Comparison of ENCODE assay signal across 12 cellular contexts in genomic region chr2:26273501-26273900, GRCh38. TPM values are rescaled to one million over a fixed set of nuclear protein-coding genes. Genes with fewer than 3 reads are reported as not detected.
DNase-seq lines count a peak whose midpoint lies in the region; ATAC-seq and TF ChIP-seq lines count a peak whose summit lies in the region.
"Had no signal": no experiment of that assay in that cellular context is flagged by ENCODE, and none has a peak within 500 bp of the region (broad histone marks: within the 10 kb centered on the region; RNA-seq: fewer than 3 reads in every experiment).

No MANE protein-coding gene starts in this region.

- H3K79me1 ChIP-seq in mesendoderm (ENCODE audit: low read length) = no peaks in the 10 kb centered on the region

- no peaks in the 10 kb centered on the region for H3K9me3 ChIP-seq in upper lobe of right lung

- no peak overlapping the region for H2BK15ac ChIP-seq in mesendoderm (replicated peaks; ENCODE audit: low read depth)

- H3K27me3 ChIP-seq in mesendoderm (ENCODE audit: insufficient read depth, low read length, poor library complexity) = no peaks in the 10 kb centered on the region
- H3K27me3 ChIP-seq in upper lobe of right lung = no peaks in the 10 kb centered on the region

- no peak overlapping the region for H3K4ac ChIP-seq in mesendoderm (ENCODE audit: low read depth, low read length)

- DNase-seq in activated naive CD4-positive, alpha-beta T cell treated with anti-CD3 and anti-CD28 coated beads, Interleukin-2, amount 10 ng/mL, durations not matched to agents 7 days and 5 days = no peak
- DNase-seq in activated naive CD4-positive, alpha-beta T cell treated with anti-CD3 and anti-CD28 coated beads, Interleukin-2, amount 50 U/mL, for 72 hours (ENCODE audit: low spot score in 2 of 2) = no peak
- no peak for DNase-seq in coronary artery (ENCODE audit: low spot score)
- DNase-seq in mesendoderm = no peak
- no peak for DNase-seq in upper lobe of right lung
- no peak for DNase-seq in RPMI8226
- no peak for DNase-seq in T-helper 1 cell
- DNase-seq: activated B cell treated with CpG ODN at 0.5 μM for 24 hours; activated T-cell treated with anti-CD3 and anti-CD28 coated beads, Interleukin-2, amount 50 U/mL, for 4 hours; central memory CD4-positive, alpha-beta T cell; foreskin melanocyte had no signal

- H3K36me3 ChIP-seq in mesendoderm (ENCODE audit: control insufficient read depth, insufficient read depth, low read length) (no peaks in the 10 kb centered on the region), upper lobe of right lung (peaks cover 32% of the 10 kb centered on the region)

- peak overlapping the region; percentile 17 for H3K27ac Mint-ChIP-seq in activated naive CD4-positive, alpha-beta T cell treated with anti-CD3 and anti-CD28 coated beads, Interleukin-2, amount 10 ng/mL, durations not matched to agents 7 days and 5 days
- H3K27ac Mint-ChIP-seq in activated naive CD4-positive, alpha-beta T cell treated with anti-CD3 and anti-CD28 coated beads, Interleukin-2, amount 50 U/mL, for 72 hours = no peak overlapping the region
- H3K27ac Mint-ChIP-seq: activated B cell treated with CpG ODN at 0.5 μM for 24 hours had no signal

- H4K8ac ChIP-seq in mesendoderm (ENCODE audit: low read depth, low read length) = peak overlapping the region; percentile 56

- peaks cover 2% of the 10 kb centered on the region for H3K4me1 Mint-ChIP-seq in activated naive CD4-positive, alpha-beta T cell treated with anti-CD3 and anti-CD28 coated beads, Interleukin-2, amount 10 ng/mL, durations not matched to agents 7 days and 5 days

- H3K18ac ChIP-seq in mesendoderm (ENCODE audit: low read length) = no peak overlapping the region

- no peak overlapping the region for H3K4me3 ChIP-seq in coronary artery
- H3K4me3 ChIP-seq in mesendoderm (ENCODE audit: low read length) = no peak overlapping the region
- no peak overlapping the region for H3K4me3 ChIP-seq in upper lobe of right lung

- H3K27ac ChIP-seq in coronary artery (peak overlapping the region; percentile 63 to 92), mesendoderm (ENCODE audit: low read depth, low read length) (no peak overlapping the region), upper lobe of right lung (peak overlapping the region; percentile 63)

- TF ChIP-seq CTCF in coronary artery (IDR thresholded peaks at IDR 0.05) (no peak), upper lobe of right lung (IDR thresholded peaks at IDR 0.05) (no peak)

- ATAC-seq in activated naive CD4-positive, alpha-beta T cell treated with anti-CD3 and anti-CD28 coated beads, Interleukin-2, amount 50 U/mL, for 72 hours = no peak
- ATAC-seq in upper lobe of right lung = peak; percentile 42
- no peak for ATAC-seq in HG02588 (IDR thresholded peaks at IDR 0.05; ENCODE audit: unreplicated experiment)
- ATAC-seq: activated T-cell treated with anti-CD3 and anti-CD28 coated beads, Interleukin-2, amount 50 U/mL, for 4 hours had no signal

- no peak overlapping the region for H3K4me3 Mint-ChIP-seq in activated naive CD4-positive, alpha-beta T cell treated with anti-CD3 and anti-CD28 coated beads, Interleukin-2, amount 10 ng/mL, durations not matched to agents 7 days and 5 days
- H3K4me3 Mint-ChIP-seq: activated B cell treated with CpG ODN at 0.5 μM for 24 hours; activated T-cell treated with anti-CD3 and anti-CD28 coated beads, Interleukin-2, amount 50 U/mL, for 4 hours had no signal

- H2BK120ac ChIP-seq in mesendoderm (ENCODE audit: low read depth, low read length) = no peak overlapping the region

- no CpG with 5 or more reads among the region's 2 CpGs for WGBS in mesendoderm (ENCODE audit: extremely low coverage, insufficient coverage, low lambda C conversion rate)

- H2BK5ac ChIP-seq in mesendoderm (ENCODE audit: low read length) = no peak overlapping the region

- H4K5ac ChIP-seq in mesendoderm (ENCODE audit: low read length) = no peak overlapping the region

- no peak overlapping the region for H2AK5ac ChIP-seq in mesendoderm (ENCODE audit: low read length)

- H3K9me3 Mint-ChIP-seq in activated naive CD4-positive, alpha-beta T cell treated with anti-CD3 and anti-CD28 coated beads, Interleukin-2, amount 10 ng/mL, durations not matched to agents 7 days and 5 days = no peaks in the 10 kb centered on the region
- no peaks in the 10 kb centered on the region for H3K9me3 Mint-ChIP-seq in activated naive CD4-positive, alpha-beta T cell treated with anti-CD3 and anti-CD28 coated beads, Interleukin-2, amount 50 U/mL, for 72 hours
- H3K9me3 Mint-ChIP-seq: activated B cell treated with CpG ODN at 0.5 μM for 24 hours; activated T-cell treated with anti-CD3 and anti-CD28 coated beads, Interleukin-2, amount 50 U/mL, for 4 hours had no signal

- H3K9ac ChIP-seq in mesendoderm (ENCODE audit: low read length) = no peak overlapping the region

- H3K23ac ChIP-seq in mesendoderm (ENCODE audit: low read length) = no peak overlapping the region

- H3K4me2 ChIP-seq in mesendoderm (ENCODE audit: low read length) = no peak overlapping the region

- CTCF ChIA-PET in activated naive CD4-positive, alpha-beta T cell treated with anti-CD3 and anti-CD28 coated beads, Interleukin-2, amount 10 ng/mL, durations not matched to agents 7 days and 5 days (lab: Charles Lee) = interaction anchor here (1.4 kb wide), 1 partner anchor 30 kb away, joined by 3 read pairs; no protein-coding TSS in a partner anchor

- no peak overlapping the region for H3K56ac ChIP-seq in mesendoderm (ENCODE audit: low read length)

- H3K36me3 Mint-ChIP-seq in activated naive CD4-positive, alpha-beta T cell treated with anti-CD3 and anti-CD28 coated beads, Interleukin-2, amount 10 ng/mL, durations not matched to agents 7 days and 5 days = peaks cover 8% of the 10 kb centered on the region
- H3K36me3 Mint-ChIP-seq in activated naive CD4-positive, alpha-beta T cell treated with anti-CD3 and anti-CD28 coated beads, Interleukin-2, amount 50 U/mL, for 72 hours = no peaks in the 10 kb centered on the region

- no peaks in the 10 kb centered on the region for H3K4me1 ChIP-seq in mesendoderm (ENCODE audit: control insufficient read depth, low read depth, low read length)
- peaks cover 32% of the 10 kb centered on the region for H3K4me1 ChIP-seq in upper lobe of right lung

- H3K27me3 Mint-ChIP-seq in activated naive CD4-positive, alpha-beta T cell treated with anti-CD3 and anti-CD28 coated beads, Interleukin-2, amount 10 ng/mL, durations not matched to agents 7 days and 5 days = no peaks in the 10 kb centered on the region
- H3K27me3 Mint-ChIP-seq: activated B cell treated with CpG ODN at 0.5 μM for 24 hours had no signal

- intact Hi-C loops in upper lobe of right lung (cut with DNase I) = no loop called here

- no peaks in the 10 kb centered on the region for H3K79me2 ChIP-seq in mesendoderm (ENCODE audit: control insufficient read depth, insufficient read depth, low read length)

RNA-seq across cellular contexts. Expression of gene HADHB, which starts 28.8 kb away (rescaled TPM):
- 10 to 100 TPM; 60.8 to 74.1 TPM for total RNA-seq in activated naive CD4-positive, alpha-beta T cell treated with anti-CD3 and anti-CD28 coated beads, Interleukin-2, amount 50 U/mL, for 72 hours
- polyA plus RNA-seq in mesendoderm (2013, experiment 1 of 2) = 28.9 TPM
- polyA plus RNA-seq in mesendoderm (2013, experiment 2 of 2) = 28.2 TPM
- total RNA-seq in upper lobe of right lung = 105 TPM

RNA-seq across cellular contexts. Expression of gene HADHA, which starts 29.1 kb away (rescaled TPM):
- 100 to 1,000 TPM in 1 of 2 donors, 10 to 100 TPM in 1; 85.0 to 140 TPM for total RNA-seq in activated naive CD4-positive, alpha-beta T cell treated with anti-CD3 and anti-CD28 coated beads, Interleukin-2, amount 50 U/mL, for 72 hours
- polyA plus RNA-seq in mesendoderm (2013, experiment 1 of 2) = 65.2 TPM
- 65.8 TPM for polyA plus RNA-seq in mesendoderm (2013, experiment 2 of 2)
- total RNA-seq in upper lobe of right lung = 118 TPM
